13 cellular contexts compared by ENCODE assay signal in genomic region chr17:82399030-82399429, GRCh38. TPM values are rescaled to one million over a fixed set of nuclear protein-coding genes. Genes with fewer than 3 reads are reported as not detected.
A peak's percentile ranks its signal among the peaks of the same experiment; 100 is the strongest.
DNase-seq lines count a peak whose midpoint lies in the region; ATAC-seq and TF ChIP-seq lines count a peak whose summit lies in the region.
"Had no signal": no experiment of that assay in that cellular context is flagged by ENCODE, and none has a peak within 500 bp of the region (broad histone marks: within the 10 kb centered on the region; RNA-seq: fewer than 3 reads in every experiment).

No MANE protein-coding gene starts in this region.

- H3K9me3 ChIP-seq in hepatocyte (ENCODE audit: low read depth) = no peaks in the 10 kb centered on the region
- no peaks in the 10 kb centered on the region for H3K9me3 ChIP-seq in tibial nerve

- peak overlapping the region; percentile 59 for H3K4me2 ChIP-seq in hepatocyte

- DNase-seq in NCI-H82 (lab: John Stamatoyannopoulos, UW) (peak; percentile 65), NCI-H82 treated with DMSO at 0.1 percent for 48 hours (lab: John Stamatoyannopoulos, UW; ENCODE audit: unreplicated experiment) (no peak), amniotic stem cell (lab: John Stamatoyannopoulos, UW) (peak; percentile 13), hepatocyte (ENCODE audit: low spot score) (peak; percentile 67), tibial nerve (ENCODE audit: low spot score in 2 of 2) (peak; percentile 40 to 41), left lobe of liver (ENCODE audit: low spot score) (no peak), UCSD-AML1 (lab: John Stamatoyannopoulos, UW; ENCODE audit: unreplicated experiment) (no peak)
- DNase-seq: ACHN; activated CD4-positive, alpha-beta T cell treated with anti-CD3 and anti-CD28 coated beads, Interleukin-2, amount 50 U/mL, for 4 hours; activated naive CD8-positive, alpha-beta T cell treated with anti-CD3 and anti-CD28 coated beads, Interleukin-2, amount 10 ng/mL, durations not matched to agents 7 days and 5 days; NCI-H1048 had no signal

- H3K4me1 ChIP-seq in hepatocyte (ENCODE audit: insufficient read depth) = peaks cover 16% of the 10 kb centered on the region
- H3K4me1 ChIP-seq in tibial nerve = peaks cover 0 to 36% (median 3%) of the 10 kb centered on the region in 4 donors

- H4K20me1 ChIP-seq in hepatocyte (ENCODE audit: insufficient read depth, poor library complexity, severe bottlenecking) = no peaks in the 10 kb centered on the region

- H3K27me3 ChIP-seq in hepatocyte = no peaks in the 10 kb centered on the region
- no peaks in the 10 kb centered on the region for H3K27me3 ChIP-seq in tibial nerve

- H3K79me2 ChIP-seq in hepatocyte = no peaks in the 10 kb centered on the region

- no peaks in the 10 kb centered on the region for H3K9me2 ChIP-seq in hepatocyte (replicated peaks; ENCODE audit: insufficient read depth)

- peak in 1 of 2 donors; percentile 35 for TF ChIP-seq EP300 in tibial nerve (IDR thresholded peaks at IDR 0.05)

- H3K27ac ChIP-seq in hepatocyte (peak overlapping the region; percentile 87), tibial nerve (no peak overlapping the region)

- H3K4me3 ChIP-seq in hepatocyte (no peak overlapping the region), tibial nerve (no peak overlapping the region)

- no peak for TF ChIP-seq POLR2A in tibial nerve (IDR thresholded peaks at IDR 0.05)

- H2AFZ ChIP-seq in hepatocyte = no peak overlapping the region

- ATAC-seq in left lobe of liver (no peak), HG03159 (IDR thresholded peaks at IDR 0.05; ENCODE audit: unreplicated experiment) (no peak)

- WGBS in hepatocyte (ENCODE audit: low lambda C conversion rate, missing lambda C conversion rate) = 61% methylated on average over 13 of the region's 14 CpGs
- WGBS in tibial nerve, 2 donors = 49 to 52% methylated on average over 14 of the region's 14 CpGs

- TF ChIP-seq CTCF in hepatocyte (IDR thresholded peaks at IDR 0.05; ENCODE audit: poor library complexity) (no peak), tibial nerve (IDR thresholded peaks at IDR 0.05) (no peak)

- no peaks in the 10 kb centered on the region for H3K36me3 ChIP-seq in hepatocyte (replicated peaks; ENCODE audit: insufficient read depth, low read depth)
- H3K36me3 ChIP-seq in tibial nerve = peaks cover 0 to 82% (median 3%) of the 10 kb centered on the region in 3 donors

RNA-seq across cellular contexts. Expression of gene HEXD, which starts 19.1 kb away (rescaled TPM):
- total RNA-seq in hepatocyte = 27.7 and 32.6 TPM in 2 replicates
- polyA plus RNA-seq in hepatocyte = 46.0 and 58.0 TPM in 2 replicates
- total RNA-seq in tibial nerve = 100 to 1,000 TPM in 1 of 4 donors, 10 to 100 TPM in 3; 65.6 to 143 (median 95.1) TPM
- total RNA-seq in left lobe of liver = 44.3 TPM

RNA-seq across cellular contexts. Expression of gene OGFOD3, which starts 19.4 kb away (rescaled TPM):
- total RNA-seq in hepatocyte (30.5 and 33.4 TPM in 2 replicates), tibial nerve (10 to 100 TPM; 23.7 to 51.6 (median 40.7) TPM), left lobe of liver (18.4 TPM)
- 25.4 and 25.7 TPM in 2 replicates for polyA plus RNA-seq in hepatocyte

RNA-seq across cellular contexts. Expression of gene UTS2R, which starts 27.5 kb away (rescaled TPM):
- 0.10 TPM in 1 of 2 replicates, not detected in the other for total RNA-seq in hepatocyte
- not detected in 2 replicates for polyA plus RNA-seq in hepatocyte
- total RNA-seq in tibial nerve = under 1 TPM in 1 of 4 donors, not detected in 3; 0.20 TPM
- not detected for total RNA-seq in left lobe of liver
- total RNA-seq: activated naive CD8-positive, alpha-beta T cell treated with anti-CD3 and anti-CD28 coated beads, Interleukin-2, amount 10 ng/mL, durations not matched to agents 7 days and 5 days; glomerular endothelial cell had no signal

RNA-seq across cellular contexts. Expression of gene TEX19, which starts 40.0 kb away (rescaled TPM):
- total RNA-seq in hepatocyte = not detected in 2 replicates
- not detected in 2 replicates for polyA plus RNA-seq in hepatocyte
- total RNA-seq in tibial nerve = not detected
- not detected for total RNA-seq in left lobe of liver
- total RNA-seq: activated naive CD8-positive, alpha-beta T cell treated with anti-CD3 and anti-CD28 coated beads, Interleukin-2, amount 10 ng/mL, durations not matched to agents 7 days and 5 days; glomerular endothelial cell had no signal

RNA-seq across cellular contexts. Expression of gene CYBC1, which starts 51.5 kb away (rescaled TPM):
- total RNA-seq in hepatocyte = 61.9 and 64.6 TPM in 2 replicates
- 76.6 and 81.6 TPM in 2 replicates for polyA plus RNA-seq in hepatocyte
- 100 to 1,000 TPM in 2 of 4 donors, 10 to 100 TPM in 2; 45.4 to 106 (median 86.4) TPM for total RNA-seq in tibial nerve
- total RNA-seq in left lobe of liver = 35.5 TPM

Comparison
In these comparisons a context has a peak if more than half of its experiments do, and no peak if none do; other contexts are left out.
1. DNase-seq: peak in NCI-H82 (single experiment), amniotic stem cell (single experiment), hepatocyte (single experiment) and tibial nerve (2 of 2); none in NCI-H82 treated with DMSO at 0.1 percent for 48 hours (single experiment), left lobe of liver (single experiment) and UCSD-AML1 (single experiment).